38 cellular contexts compared by ENCODE assay signal in genomic region chr4:99103166-99103565, GRCh38. TPM values are rescaled to one million over a fixed set of nuclear protein-coding genes. Genes with fewer than 3 reads are reported as not detected.
"Had no signal": no experiment of that assay in that cellular context is flagged by ENCODE, and none has a peak within 500 bp of the region (broad histone marks: within the 10 kb centered on the region; RNA-seq: fewer than 3 reads in every experiment).

No MANE protein-coding gene starts in this region.

- H3K36me3 ChIP-seq: ascending aorta, breast epithelium, cardiac muscle cell, colonic mucosa, esophagus squamous epithelium, gastroesophageal sphincter, heart right ventricle had no signal

- H3K9me3 ChIP-seq: ascending aorta, breast epithelium, colonic mucosa, esophagus squamous epithelium, gastroesophageal sphincter, heart right ventricle had no signal

- H3K4me3 ChIP-seq: ascending aorta, breast epithelium, cardiac muscle cell, colonic mucosa, dorsolateral prefrontal cortex, esophagus squamous epithelium, gastroesophageal sphincter, heart right ventricle had no signal

- H3K27ac ChIP-seq: ascending aorta, breast epithelium, cardiac muscle cell, colonic mucosa, dorsolateral prefrontal cortex, gastroesophageal sphincter had no signal

- H3K4me3 Mint-ChIP-seq: activated CD4-positive, alpha-beta memory T cell treated with anti-CD3 and anti-CD28 coated beads for 36 hours; activated CD4-positive, alpha-beta T cell treated with anti-CD3 and anti-CD28 coated beads for 36 hours; activated CD4-positive, alpha-beta T cell treated with anti-CD3 and anti-CD28 coated beads, Interleukin-2, amount 10 ng/mL, durations not matched to agents 24 days and 14 days; activated CD8-positive, alpha-beta memory T cell treated with anti-CD3 and anti-CD28 coated beads, Interleukin-2, amount 10 ng/mL, durations not matched to agents 7 days and 5 days; activated CD8-positive, alpha-beta T cell treated with anti-CD3 and anti-CD28 coated beads, Interleukin-2, amount 10 ng/mL, durations not matched to agents 7 days and 5 days; activated naive CD4-positive, alpha-beta T cell treated with anti-CD3 and anti-CD28 coated beads for 36 hours; activated naive CD4-positive, alpha-beta T cell treated with anti-CD3 and anti-CD28 coated beads, Interleukin-2, amount 50 U/mL, for 24 hours; activated naive CD8-positive, alpha-beta T cell treated with anti-CD3 and anti-CD28 coated beads for 36 hours; activated naive CD8-positive, alpha-beta T cell treated with anti-CD3 and anti-CD28 coated beads, Interleukin-2, amount 50 U/mL, for 24 hours; activated T-helper 1 cell treated with anti-CD3 and anti-CD28 coated beads, Interleukin-12 subunit alpha, Interleukin-12 subunit beta, Interleukin-2, Interleukin-4 antibody, amounts not matched to agents 30 ng/mL and 10 ng/mL and 1 ng/mL, durations not matched to agents 14 hours and 24 hours and 36 hours; brain; endodermal cell had no signal

- ATAC-seq: activated CD4-positive, alpha-beta T cell treated with anti-CD3 and anti-CD28 coated beads for 36 hours; activated CD8-positive, alpha-beta memory T cell treated with anti-CD3 and anti-CD28 coated beads, Interleukin-2, amount 10 ng/mL, durations not matched to agents 7 days and 5 days; activated CD8-positive, alpha-beta T cell treated with anti-CD3 and anti-CD28 coated beads, Interleukin-2, amount 10 ng/mL, durations not matched to agents 7 days and 5 days; activated naive CD8-positive, alpha-beta T cell treated with anti-CD3 and anti-CD28 coated beads, Interleukin-2, amount 50 U/mL, for 24 hours; gastroesophageal sphincter had no signal

- H3K36me3 Mint-ChIP-seq: activated CD8-positive, alpha-beta memory T cell treated with anti-CD3 and anti-CD28 coated beads, Interleukin-2, amount 10 ng/mL, durations not matched to agents 7 days and 5 days; activated naive CD4-positive, alpha-beta T cell treated with anti-CD3 and anti-CD28 coated beads, Interleukin-2, amount 50 U/mL, for 24 hours; brain had no signal

- H3K9me3 Mint-ChIP-seq: activated CD4-positive, alpha-beta memory T cell treated with anti-CD3 and anti-CD28 coated beads for 36 hours; activated CD4-positive, alpha-beta T cell treated with anti-CD3 and anti-CD28 coated beads, Interleukin-2, amount 10 ng/mL, durations not matched to agents 24 days and 14 days; activated naive CD4-positive, alpha-beta T cell treated with anti-CD3 and anti-CD28 coated beads, Interleukin-2, amount 50 U/mL, for 24 hours; activated naive CD8-positive, alpha-beta T cell treated with anti-CD3 and anti-CD28 coated beads for 36 hours; activated naive CD8-positive, alpha-beta T cell treated with anti-CD3 and anti-CD28 coated beads, Interleukin-2, amount 50 U/mL, for 24 hours; activated T-helper 1 cell treated with anti-CD3 and anti-CD28 coated beads, Interleukin-12 subunit alpha, Interleukin-12 subunit beta, Interleukin-2, Interleukin-4 antibody, amounts not matched to agents 30 ng/mL and 10 ng/mL and 1 ng/mL, durations not matched to agents 14 hours and 24 hours and 36 hours; activated T-helper 2 cell treated with anti-CD3 and anti-CD28 coated beads, Interferon-gamma antibody, Interleukin-2, Interleukin-4, amounts not matched to agents 10 μg/mL and 5 μg/mL and 100 μg/mL, durations not matched to agents 14 hours and 24 hours and 36 hours had no signal

- H3K27me3 Mint-ChIP-seq: activated CD4-positive, alpha-beta memory T cell treated with anti-CD3 and anti-CD28 coated beads for 36 hours; activated CD4-positive, alpha-beta T cell treated with anti-CD3 and anti-CD28 coated beads for 36 hours; activated CD8-positive, alpha-beta memory T cell treated with anti-CD3 and anti-CD28 coated beads, Interleukin-2, amount 10 ng/mL, durations not matched to agents 7 days and 5 days; activated naive CD4-positive, alpha-beta T cell treated with anti-CD3 and anti-CD28 coated beads, Interleukin-2, amount 50 U/mL, for 24 hours; activated naive CD8-positive, alpha-beta T cell treated with anti-CD3 and anti-CD28 coated beads for 36 hours; activated naive CD8-positive, alpha-beta T cell treated with anti-CD3 and anti-CD28 coated beads, Interleukin-2, amount 50 U/mL, for 24 hours; brain had no signal

- H3K4me1 ChIP-seq: ascending aorta, breast epithelium, colonic mucosa, esophagus squamous epithelium, gastroesophageal sphincter had no signal

- H3K27ac Mint-ChIP-seq: activated CD4-positive, alpha-beta memory T cell treated with anti-CD3 and anti-CD28 coated beads for 36 hours; activated CD4-positive, alpha-beta T cell treated with anti-CD3 and anti-CD28 coated beads for 36 hours; activated CD4-positive, alpha-beta T cell treated with anti-CD3 and anti-CD28 coated beads, Interleukin-2, amount 10 ng/mL, durations not matched to agents 24 days and 14 days; activated CD8-positive, alpha-beta memory T cell treated with anti-CD3 and anti-CD28 coated beads, Interleukin-2, amount 10 ng/mL, durations not matched to agents 7 days and 5 days; activated CD8-positive, alpha-beta T cell treated with anti-CD3 and anti-CD28 coated beads, Interleukin-2, amount 10 ng/mL, durations not matched to agents 7 days and 5 days; activated naive CD4-positive, alpha-beta T cell treated with anti-CD3 and anti-CD28 coated beads for 36 hours; activated naive CD4-positive, alpha-beta T cell treated with anti-CD3 and anti-CD28 coated beads, Interleukin-2, amount 50 U/mL, for 24 hours; activated naive CD8-positive, alpha-beta T cell treated with anti-CD3 and anti-CD28 coated beads for 36 hours; activated naive CD8-positive, alpha-beta T cell treated with anti-CD3 and anti-CD28 coated beads, Interleukin-2, amount 50 U/mL, for 24 hours; activated T-helper 1 cell treated with anti-CD3 and anti-CD28 coated beads, Interleukin-12 subunit alpha, Interleukin-12 subunit beta, Interleukin-2, Interleukin-4 antibody, amounts not matched to agents 30 ng/mL and 10 ng/mL and 1 ng/mL, durations not matched to agents 14 hours and 24 hours and 36 hours; activated T-helper 2 cell treated with anti-CD3 and anti-CD28 coated beads, Interferon-gamma antibody, Interleukin-2, Interleukin-4, amounts not matched to agents 10 μg/mL and 5 μg/mL and 100 μg/mL, durations not matched to agents 14 hours and 24 hours and 36 hours; brain; endodermal cell had no signal

- H3K27me3 ChIP-seq: ascending aorta, breast epithelium, cardiac muscle cell, colonic mucosa, dorsolateral prefrontal cortex, esophagus squamous epithelium, gastroesophageal sphincter, heart right ventricle had no signal

- DNase-seq: activated CD4-positive, alpha-beta memory T cell treated with anti-CD3 and anti-CD28 coated beads for 36 hours; activated CD4-positive, alpha-beta T cell treated with anti-CD3 and anti-CD28 coated beads for 36 hours; activated CD4-positive, alpha-beta T cell treated with anti-CD3 and anti-CD28 coated beads, Interleukin-2, amount 10 ng/mL, durations not matched to agents 24 days and 14 days; activated CD4-positive, CD25-positive, alpha-beta regulatory T cell; activated CD4-positive, CD25-positive, alpha-beta regulatory T cell treated with anti-CD3 and anti-CD28 coated beads, Interleukin-2, amount 50 U/mL, for 72 hours; activated CD8-positive, alpha-beta memory T cell treated with anti-CD3 and anti-CD28 coated beads, Interleukin-2, amount 10 ng/mL, durations not matched to agents 7 days and 5 days; activated CD8-positive, alpha-beta memory T cell treated with anti-CD3 and anti-CD28 coated beads, Interleukin-2, amount 50 U/mL, for 4 hours; activated CD8-positive, alpha-beta T cell treated with anti-CD3 and anti-CD28 coated beads, Interleukin-2, amount 10 ng/mL, durations not matched to agents 7 days and 5 days; activated effector memory CD4-positive, alpha-beta T cell treated with anti-CD3 and anti-CD28 coated beads, Interleukin-2, amount 50 U/mL, for 16 hours; activated naive CD4-positive, alpha-beta T cell treated with anti-CD3 and anti-CD28 coated beads for 36 hours; activated naive CD8-positive, alpha-beta T cell treated with anti-CD3 and anti-CD28 coated beads for 36 hours; activated naive CD8-positive, alpha-beta T cell treated with anti-CD3 and anti-CD28 coated beads, Interleukin-2, amount 50 U/mL, for 24 hours; activated T-cell treated with anti-CD3 and anti-CD28 coated beads, Interleukin-2, amount 50 U/mL, for 1 hour; activated T-cell treated with anti-CD3 and anti-CD28 coated beads, Interleukin-2, amount 50 U/mL, for 48 hours; central memory CD4-positive, alpha-beta T cell; cerebellar nuclear complex; colonic mucosa; dorsolateral prefrontal cortex; effector memory CD4-positive, alpha-beta T cell; endodermal cell; erythroblast; esophagus squamous epithelium; foreskin melanocyte; heart right ventricle; T-helper 2 cell had no signal

- H3K4me1 Mint-ChIP-seq: activated CD4-positive, alpha-beta T cell treated with anti-CD3 and anti-CD28 coated beads for 36 hours; activated CD4-positive, alpha-beta T cell treated with anti-CD3 and anti-CD28 coated beads, Interleukin-2, amount 10 ng/mL, durations not matched to agents 24 days and 14 days; activated naive CD4-positive, alpha-beta T cell treated with anti-CD3 and anti-CD28 coated beads, Interleukin-2, amount 50 U/mL, for 24 hours; activated naive CD8-positive, alpha-beta T cell treated with anti-CD3 and anti-CD28 coated beads for 36 hours; activated naive CD8-positive, alpha-beta T cell treated with anti-CD3 and anti-CD28 coated beads, Interleukin-2, amount 50 U/mL, for 24 hours; brain; endodermal cell had no signal

RNA-seq across cellular contexts. Expression of gene ADH4, which starts 40.9 kb away (rescaled TPM):
- total RNA-seq: activated CD4-positive, alpha-beta memory T cell treated with anti-CD3 and anti-CD28 coated beads for 36 hours; activated CD4-positive, alpha-beta T cell treated with anti-CD3 and anti-CD28 coated beads for 36 hours; activated CD4-positive, alpha-beta T cell treated with anti-CD3 and anti-CD28 coated beads, Interleukin-2, amount 10 ng/mL, durations not matched to agents 24 days and 14 days; activated CD8-positive, alpha-beta memory T cell treated with anti-CD3 and anti-CD28 coated beads for 36 hours; activated CD8-positive, alpha-beta memory T cell treated with anti-CD3 and anti-CD28 coated beads, Interleukin-2, amount 10 ng/mL, durations not matched to agents 7 days and 5 days; activated CD8-positive, alpha-beta T cell treated with anti-CD3 and anti-CD28 coated beads, Interleukin-2, amount 10 ng/mL, durations not matched to agents 7 days and 5 days; activated naive CD4-positive, alpha-beta T cell treated with anti-CD3 and anti-CD28 coated beads for 36 hours; activated naive CD8-positive, alpha-beta T cell treated with anti-CD3 and anti-CD28 coated beads for 36 hours; activated T-helper 1 cell treated with anti-CD3 and anti-CD28 coated beads, Interleukin-12 subunit alpha, Interleukin-12 subunit beta, Interleukin-2, Interleukin-4 antibody, amounts not matched to agents 30 ng/mL and 10 ng/mL and 1 ng/mL, durations not matched to agents 14 hours and 24 hours and 36 hours; activated T-helper 2 cell treated with anti-CD3 and anti-CD28 coated beads, Interferon-gamma antibody, Interleukin-2, Interleukin-4, amounts not matched to agents 10 μg/mL and 5 μg/mL and 100 μg/mL, durations not matched to agents 14 hours and 24 hours and 36 hours; cardiac muscle cell; endodermal cell; fibroblast of lung; fibroblast of villous mesenchyme; glomerular endothelial cell; heart right ventricle; T-helper 1 cell treated with Interleukin-12 subunit alpha and Interleukin-12 subunit beta and Interleukin-4 antibody, amounts not matched to agents 30 ng/mL and 1 ng/mL, for 36 hours had no signal
